Comparison of ENCODE assay signal across 15 cellular contexts in genomic region chr6:20810732-20811111, GRCh38.
DNase-seq lines count a peak whose midpoint lies in the region; ATAC-seq and TF ChIP-seq lines count a peak whose summit lies in the region.
"Had no signal": no experiment of that assay in that cellular context is flagged by ENCODE, and none has a peak within 500 bp of the region (broad histone marks: within the 10 kb centered on the region; RNA-seq: fewer than 3 reads in every experiment).

No MANE protein-coding gene starts in this region.

- H3K27me3 ChIP-seq in WERI-Rb-1 (ENCODE audit: insufficient read depth, low read depth, severe bottlenecking) (no peaks in the 10 kb centered on the region), psoas muscle (ENCODE audit: insufficient read depth in 3 of 3, low read length in 2 of 3) (no peaks in the 10 kb centered on the region)
- H3K27me3 ChIP-seq: testis had no signal

- intact Hi-C loops in psoas muscle (cut with DNase I) = no loop called here

- TF ChIP-seq CTCF in HFFc6 (IDR thresholded peaks at IDR 0.05) (no peak), WERI-Rb-1 (IDR thresholded peaks at IDR 0.05; ENCODE audit: low read depth, low read length) (no peak), glutamatergic neuron (IDR thresholded peaks at IDR 0.05; ENCODE audit: partially characterized antibody, unreplicated experiment) (no peak), psoas muscle (IDR thresholded peaks at IDR 0.05) (no peak)

- H3K4me1 ChIP-seq in psoas muscle = peaks cover 9% of the 10 kb centered on the region
- H3K4me1 ChIP-seq: testis had no signal

- no peak for ATAC-seq in psoas muscle
- ATAC-seq: sciatic nerve, T-helper 17 cell had no signal

- peak overlapping the region; percentile 48 for H3K27ac ChIP-seq in WERI-Rb-1
- H3K27ac ChIP-seq in psoas muscle = peak overlapping the region; percentile 12
- H3K27ac ChIP-seq: HL-60, testis had no signal

- DNase-seq in HFFc6 = no peak
- no peak for DNase-seq in WERI-Rb-1
- no peak for DNase-seq in glutamatergic neuron
- no peak for DNase-seq in psoas muscle
- DNase-seq in NCI-H2107 (lab: John Stamatoyannopoulos, UW) = no peak
- DNase-seq in hepatic stellate cell (ENCODE audit: low spot score) = no peak
- DNase-seq in ureter (ENCODE audit: low spot score) = no peak
- no peak for DNase-seq in NCI-H748 (lab: John Stamatoyannopoulos, UW; ENCODE audit: unreplicated experiment)
- DNase-seq: activated CD4-positive, alpha-beta T cell treated with anti-CD3 and anti-CD28 coated beads, Interleukin-2, amount 10 ng/mL, durations not matched to agents 7 days and 5 days; NCI-H345; T-helper 17 cell; testis had no signal

- H3K4me3 ChIP-seq in WERI-Rb-1 (ENCODE audit: low read depth, low read length) (no peak overlapping the region), psoas muscle (no peak overlapping the region)
- H3K4me3 ChIP-seq: testis had no signal

- peak overlapping the region; percentile 74 for H3K4me3 Mint-ChIP-seq in HFFc6
- H3K4me3 Mint-ChIP-seq in glutamatergic neuron (ENCODE audit: unreplicated experiment) = peak overlapping the region; percentile 48
- H3K4me3 Mint-ChIP-seq: activated CD4-positive, alpha-beta T cell treated with anti-CD3 and anti-CD28 coated beads, Interleukin-2, amount 10 ng/mL, durations not matched to agents 7 days and 5 days; activated T-helper 1 cell treated with anti-CD3 and anti-CD28 coated beads, Interleukin-12 subunit alpha, Interleukin-12 subunit beta, Interleukin-2, Interleukin-4 antibody, amounts not matched to agents 30 ng/mL and 10 ng/mL and 1 ng/mL, durations not matched to agents 14 hours and 24 hours and 36 hours; T-helper 17 cell had no signal

- H3K4me1 Mint-ChIP-seq in HFFc6 (ENCODE audit: low read depth) = peaks cover 58% of the 10 kb centered on the region
- peaks cover 31% of the 10 kb centered on the region for H3K4me1 Mint-ChIP-seq in glutamatergic neuron (ENCODE audit: low read depth, unreplicated experiment)
- H3K4me1 Mint-ChIP-seq: activated CD4-positive, alpha-beta T cell treated with anti-CD3 and anti-CD28 coated beads, Interleukin-2, amount 10 ng/mL, durations not matched to agents 7 days and 5 days; T-helper 17 cell had no signal

- H3K9me3 Mint-ChIP-seq in HFFc6 = peaks cover 17% of the 10 kb centered on the region
- peaks cover 6% of the 10 kb centered on the region for H3K9me3 Mint-ChIP-seq in glutamatergic neuron (ENCODE audit: unreplicated experiment)

- H3K9me3 ChIP-seq in WERI-Rb-1 (ENCODE audit: severe bottlenecking) (peaks cover 15% of the 10 kb centered on the region), psoas muscle (peaks cover 11% of the 10 kb centered on the region)
- H3K9me3 ChIP-seq: testis had no signal

- WGBS in psoas muscle, 3 donors = 40 to 65% (median 52%) methylated on average over 3 of the region's 3 CpGs

- peaks cover 31% of the 10 kb centered on the region for H3K36me3 Mint-ChIP-seq in HFFc6 (ENCODE audit: low read depth)
- H3K36me3 Mint-ChIP-seq in glutamatergic neuron (ENCODE audit: unreplicated experiment) = peaks cover 14% of the 10 kb centered on the region

- H3K27me3 Mint-ChIP-seq in HFFc6 (ENCODE audit: insufficient read depth) (no peaks in the 10 kb centered on the region), glutamatergic neuron (ENCODE audit: unreplicated experiment) (peaks cover 2% of the 10 kb centered on the region)
- H3K27me3 Mint-ChIP-seq: activated CD4-positive, alpha-beta T cell treated with anti-CD3 and anti-CD28 coated beads, Interleukin-2, amount 10 ng/mL, durations not matched to agents 7 days and 5 days; T-helper 17 cell had no signal

- no peaks in the 10 kb centered on the region; the same call in 1 of the 2 replicates for H3K36me3 ChIP-seq in WERI-Rb-1
- no peaks in the 10 kb centered on the region for H3K36me3 ChIP-seq in psoas muscle (ENCODE audit: insufficient read depth in 1 of 2, low read depth in 1 of 2)

- H3K27ac Mint-ChIP-seq in HFFc6 (peak overlapping the region; percentile 97), glutamatergic neuron (ENCODE audit: unreplicated experiment) (peak overlapping the region; percentile 96)
- H3K27ac Mint-ChIP-seq: activated CD4-positive, alpha-beta T cell treated with anti-CD3 and anti-CD28 coated beads, Interleukin-2, amount 10 ng/mL, durations not matched to agents 7 days and 5 days; activated T-helper 1 cell treated with anti-CD3 and anti-CD28 coated beads, Interleukin-12 subunit alpha, Interleukin-12 subunit beta, Interleukin-2, Interleukin-4 antibody, amounts not matched to agents 30 ng/mL and 10 ng/mL and 1 ng/mL, durations not matched to agents 14 hours and 24 hours and 36 hours; T-helper 17 cell had no signal
